Comparison of ENCODE assay signal across 9 cellular contexts in the genomic region with DNA sequence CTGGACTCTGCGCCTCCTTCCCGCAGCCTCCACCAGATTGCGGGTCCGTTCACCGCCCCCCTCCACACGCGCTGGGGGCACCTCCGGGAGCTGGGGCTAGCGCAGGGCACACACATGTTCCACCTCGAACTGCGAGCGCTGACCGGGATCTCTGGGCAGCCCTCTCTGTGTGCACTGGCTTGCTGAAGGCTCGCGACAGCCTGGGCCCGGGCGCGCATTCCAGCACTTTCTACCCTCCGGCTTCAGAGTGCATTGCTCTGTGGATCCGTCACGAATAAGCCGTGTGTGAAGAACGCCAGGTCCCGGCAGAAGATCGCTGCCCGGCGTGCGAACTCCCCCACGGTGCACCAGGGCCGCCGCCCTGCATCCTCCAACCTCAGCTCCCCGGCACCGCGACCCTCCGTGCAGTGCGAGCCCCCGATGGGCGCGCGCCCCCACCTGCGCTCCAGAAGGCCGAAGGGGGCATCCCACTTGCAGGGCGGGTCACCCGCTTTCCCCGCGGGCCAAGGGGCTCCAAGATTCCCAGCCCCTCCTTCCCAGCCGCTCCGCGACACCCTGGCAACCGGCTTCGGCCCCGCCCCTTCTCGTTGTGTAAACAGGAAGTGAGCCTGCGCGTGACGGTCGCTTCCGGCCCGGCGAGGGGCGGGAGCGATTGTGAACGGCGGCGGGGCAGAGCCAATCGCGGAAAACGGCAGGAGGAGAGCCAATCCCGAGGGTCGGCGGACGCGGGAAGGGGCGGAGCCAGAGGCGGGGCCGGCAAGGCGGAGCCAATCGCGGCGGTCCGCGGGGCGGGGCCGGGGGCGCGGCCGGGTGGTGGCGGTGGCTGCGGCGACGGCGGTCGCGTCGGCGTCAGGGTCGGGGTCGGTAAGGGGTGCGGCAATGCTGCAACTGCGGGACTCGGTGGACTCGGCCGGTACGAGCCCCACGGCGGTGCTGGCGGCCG. TPM values are rescaled to one million over a fixed set of nuclear protein-coding genes. Genes with fewer than 3 reads are reported as not detected.
DNase-seq lines count a peak whose midpoint lies in the region; ATAC-seq, FAIRE-seq and TF ChIP-seq lines count a peak whose summit lies in the region.
"Had no signal": no experiment of that assay in that cellular context is flagged by ENCODE, and none has a peak within 500 bp of the region (broad histone marks: within the 10 kb centered on the region; RNA-seq: fewer than 3 reads in every experiment).

TSS of gene TPRG1L (plus strand) at position 822 of the 943 bp plus-strand sequence. CDS start at position 880, 58 bp downstream.

- TF ChIP-seq CTCF in AG10803 (conservative IDR thresholded peaks at IDR 0.05; ENCODE audit: low read length) (no peak), keratinocyte (optimal IDR thresholded peaks at IDR 0.05 in 1 of 3, IDR thresholded peaks at IDR 0.05 in 1 of 3, conservative IDR thresholded peaks at IDR 0.05 in 1 of 3; ENCODE audit: extremely low read depth in 1 of 3, insufficient read depth in 2 of 3, low read length in 3 of 3) (no peak)

- peak; percentile 95 for ATAC-seq in GM19043 (IDR thresholded peaks at IDR 0.05; ENCODE audit: low read depth, unreplicated experiment)
- peak; percentile 96 for ATAC-seq in HG03354 (IDR thresholded peaks at IDR 0.05; ENCODE audit: poor library complexity, severe bottlenecking, unreplicated experiment)

- H3K4me1 ChIP-seq in keratinocyte (ENCODE audit: control insufficient read depth, extremely low read depth, insufficient read depth, low read length) = peaks cover 16% of the 10 kb centered on the region

- dilution Hi-C loops in keratinocyte (cut with MboI; ENCODE audit: extremely low pct_ligation_motif_present, low sequenced_read_pairs) = loop anchor here (25.0 kb wide), 1 partner anchor 87 kb away; no protein-coding TSS in a partner anchor

- H3K4me3 ChIP-seq in AG10803 (ENCODE audit: low read length) (peak within 1 kb of the TSS; percentile 86), keratinocyte (ENCODE audit: control insufficient read depth in 2 of 3, extremely low read depth in 1 of 3, insufficient read depth in 2 of 3, low read depth in 1 of 3, low read length in 3 of 3) (peak within 1 kb of the TSS; percentile 85 to 98 (median 92))

- no peaks in the 10 kb centered on the region for H3K79me2 ChIP-seq in keratinocyte (ENCODE audit: control insufficient read depth, insufficient read depth, low read length)

- peak within 1 kb of the TSS; percentile 99 for H3K4me2 ChIP-seq in keratinocyte (ENCODE audit: control insufficient read depth, extremely low read depth, insufficient read depth, low read depth, low read length)

- no peaks in the 10 kb centered on the region for H4K20me1 ChIP-seq in keratinocyte (ENCODE audit: control insufficient read depth, extremely low read depth, insufficient read depth, low read length)

- DNase-seq in AG10803 (ENCODE audit: low read depth) = peak; percentile 92
- DNase-seq in NCI-H460 (ENCODE audit: extremely low read depth, low read depth) = peak; percentile 92
- peak; percentile 99 for DNase-seq in activated CD4-positive, CD25-positive, alpha-beta regulatory T cell treated with anti-CD3 and anti-CD28 coated beads, Interleukin-2, amount 50 U/mL, for 72 hours
- DNase-seq in cerebellar cortex (ENCODE audit: low spot score) = peak; percentile 97
- peak; percentile 59 for DNase-seq in keratinocyte (ENCODE audit: low read depth, low spot score)
- DNase-seq in stimulated activated CD4-positive, alpha-beta T cell treated with anti-CD3 and anti-CD28 coated beads, Interleukin-12 subunit alpha, Interleukin-12 subunit beta, amount 100 ng/mL, for 48 hours (ENCODE audit: low read depth in 2 of 3, low spot score in 1 of 3) = peak; percentile 94 to 98 (median 95)

- no peaks in the 10 kb centered on the region for H3K9me1 ChIP-seq in keratinocyte (ENCODE audit: control insufficient read depth, extremely low read depth, insufficient read depth, low read length)

- no peak for FAIRE-seq in keratinocyte (lab: Jason Lieb, UNC)
- FAIRE-seq: colon had no signal

- no peaks in the 10 kb centered on the region for H3K9me3 ChIP-seq in keratinocyte (ENCODE audit: control insufficient read depth, low read depth, low read length)

- peak within 1 kb of the TSS; percentile 76 for H3K9ac ChIP-seq in keratinocyte (ENCODE audit: control insufficient read depth, extremely low read depth, insufficient read depth, low read length)

- H3K36me3 ChIP-seq in keratinocyte (ENCODE audit: control insufficient read depth in 2 of 2, extremely low read depth in 1 of 2, insufficient read depth in 2 of 2, low read length in 2 of 2) = peaks cover 6 to 9% of the 10 kb centered on the region in 2 experiments

- H2AFZ ChIP-seq in keratinocyte (ENCODE audit: control insufficient read depth, low read length) = peak within 1 kb of the TSS; percentile 93

- H3K27me3 ChIP-seq in keratinocyte (ENCODE audit: control insufficient read depth, extremely low read depth, insufficient read depth, low read length) = no peaks in the 10 kb centered on the region

- H3K27ac ChIP-seq in keratinocyte (ENCODE audit: control insufficient read depth, insufficient read depth, low read length) = no peak within 1 kb of the TSS

RNA-seq across cellular contexts. Expression of gene TPRG1L, which starts in this region (rescaled TPM):
- total RNA-seq in NCI-H460 (2014; rRNA removed; shearing (Covaris generic)) = 5.5 and 7.0 TPM in 2 replicates
- polyA plus RNA-seq in NCI-H460 (2014; cell fraction: nucleus; rRNA removed) = 3.5 and 3.9 TPM in 2 replicates
- 57.4 to 83.0 TPM (median 68.1 TPM) in 3 replicates for polyA plus RNA-seq in keratinocyte
- 40.0 TPM for polyA plus RNA-seq in keratinocyte (2011; ENCODE audit: low read depth)
- 93.8 and 97.0 TPM in 2 replicates for polyA plus RNA-seq in keratinocyte (2011; cell fraction: cytosol; rRNA removed)
- polyA plus RNA-seq in keratinocyte (2011; cell fraction: nucleus; rRNA removed) = 46.3 and 48.6 TPM in 2 replicates
- 54.7 and 73.6 TPM in 2 replicates for polyA plus RNA-seq in keratinocyte (2012; ENCODE audit: low replicate concordance)
- 47.2 to 96.6 TPM (median 60.1 TPM) in 3 replicates for polyA minus RNA-seq in keratinocyte
- polyA minus RNA-seq in keratinocyte (2011; cell fraction: cytosol; rRNA and poly(A)+ RNA removed) = 111 TPM
- 26.0 and 33.8 TPM in 2 replicates for polyA minus RNA-seq in keratinocyte (2011; cell fraction: nucleus; rRNA and poly(A)+ RNA removed)
